8 cellular contexts compared by ENCODE assay signal in the genomic region with DNA sequence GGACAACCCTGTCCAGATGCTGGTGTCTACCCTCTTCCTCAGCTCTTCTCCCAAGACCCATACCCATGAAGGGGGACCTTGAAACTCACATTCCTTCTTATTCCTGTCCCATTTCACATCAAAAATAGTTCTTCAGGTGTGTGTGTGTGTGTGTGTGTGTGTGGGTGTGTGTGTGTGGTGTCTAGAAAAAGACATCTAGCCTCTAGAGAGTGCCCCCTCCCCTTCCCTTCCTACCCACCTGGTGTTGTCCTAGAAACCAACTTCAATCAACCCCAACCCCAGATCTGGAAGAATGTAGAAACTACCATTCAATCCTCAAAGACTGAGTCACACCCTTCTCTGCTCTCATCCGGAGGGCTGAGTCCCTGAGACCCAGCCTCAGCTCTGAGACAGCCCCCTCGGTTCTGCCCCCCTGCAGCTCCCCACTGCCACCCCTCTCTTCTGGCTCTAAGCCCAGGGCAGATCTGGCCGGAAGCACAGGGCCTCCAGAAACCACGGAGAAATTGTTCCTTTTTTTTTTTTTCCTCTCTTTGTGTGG. TPM values are rescaled to one million over a fixed set of nuclear protein-coding genes. Genes with fewer than 3 reads are reported as not detected.
DNase-seq lines count a peak whose midpoint lies in the region; ATAC-seq, FAIRE-seq and TF ChIP-seq lines count a peak whose summit lies in the region.
"Had no signal": no experiment of that assay in that cellular context is flagged by ENCODE, and none has a peak within 500 bp of the region (broad histone marks: within the 10 kb centered on the region; RNA-seq: fewer than 3 reads in every experiment).

No MANE protein-coding gene starts in this region.

- H3K9ac ChIP-seq in rectal smooth muscle tissue (ENCODE audit: low read length): no peak overlapping the region

- no peak for FAIRE-seq in GM19239 (lab: Jason Lieb, UNC)
- FAIRE-seq: frontal cortex had no signal

- no peak for TF ChIP-seq CTCF in ascending aorta (IDR thresholded peaks at IDR 0.05)

- no peaks in the 10 kb centered on the region for H3K27me3 Mint-ChIP-seq in activated naive CD8-positive, alpha-beta T cell treated with anti-CD3 and anti-CD28 coated beads, Interleukin-2, amount 50 U/mL, for 24 hours

- peak; percentile 14 for ATAC-seq in activated naive CD8-positive, alpha-beta T cell treated with anti-CD3 and anti-CD28 coated beads, Interleukin-2, amount 50 U/mL, for 24 hours

- peak overlapping the region; percentile 80 for H3K4me3 Mint-ChIP-seq in activated naive CD8-positive, alpha-beta T cell treated with anti-CD3 and anti-CD28 coated beads, Interleukin-2, amount 50 U/mL, for 24 hours

- no peaks in the 10 kb centered on the region for H3K9me3 Mint-ChIP-seq in activated naive CD8-positive, alpha-beta T cell treated with anti-CD3 and anti-CD28 coated beads, Interleukin-2, amount 50 U/mL, for 24 hours

- peak overlapping the region; percentile 90 for H3K27ac Mint-ChIP-seq in activated naive CD8-positive, alpha-beta T cell treated with anti-CD3 and anti-CD28 coated beads, Interleukin-2, amount 50 U/mL, for 24 hours

- H3K27me3 ChIP-seq in rectal smooth muscle tissue (ENCODE audit: control insufficient read depth, insufficient read depth, low read length) (peaks cover 5% of the 10 kb centered on the region), ascending aorta (no peaks in the 10 kb centered on the region)

- H3K4me1 ChIP-seq in rectal smooth muscle tissue (ENCODE audit: control insufficient read depth, insufficient read depth, low read length) (no peaks in the 10 kb centered on the region), ascending aorta (peaks cover 4 to 8% of the 10 kb centered on the region in 2 donors)

- no peaks in the 10 kb centered on the region for H3K9me3 ChIP-seq in ascending aorta

- H3K36me3 ChIP-seq in rectal smooth muscle tissue (ENCODE audit: control insufficient read depth, insufficient read depth, low read length) (no peaks in the 10 kb centered on the region), ascending aorta (no peaks in the 10 kb centered on the region)

- H3K36me3 Mint-ChIP-seq in activated naive CD8-positive, alpha-beta T cell treated with anti-CD3 and anti-CD28 coated beads, Interleukin-2, amount 50 U/mL, for 24 hours (ENCODE audit: low read depth): peaks cover 52% of the 10 kb centered on the region

- H3K4me1 Mint-ChIP-seq in activated naive CD8-positive, alpha-beta T cell treated with anti-CD3 and anti-CD28 coated beads, Interleukin-2, amount 50 U/mL, for 24 hours: peaks cover 55% of the 10 kb centered on the region

- intact Hi-C loops in ascending aorta (cut with DNase I): no loop called here

- H3K4me3 ChIP-seq in rectal smooth muscle tissue (ENCODE audit: low read length) (peak overlapping the region; percentile 16), ascending aorta (no peak overlapping the region)

- peak; percentile 53 for DNase-seq in GM19239 (ENCODE audit: insufficient read length, low spot score)
- DNase-seq in OCI-M2 (lab: John Stamatoyannopoulos, UW; ENCODE audit: unreplicated experiment): peak; percentile 85
- DNase-seq in activated naive CD8-positive, alpha-beta T cell treated with anti-CD3 and anti-CD28 coated beads, Interleukin-2, amount 50 U/mL, for 24 hours: peak; percentile 39
- no peak for DNase-seq in ascending aorta (ENCODE audit: low spot score in 2 of 2)
- no peak for DNase-seq in inferior parietal cortex (ENCODE audit: extremely low spot score)
- DNase-seq in mucosa of gallbladder (ENCODE audit: low spot score): no peak

- H3K27ac ChIP-seq in rectal smooth muscle tissue (ENCODE audit: low read depth, low read length) (no peak overlapping the region), ascending aorta (no peak overlapping the region)

RNA-seq across cellular contexts. Expression of gene KCNN4, which starts 3.5 kb away (rescaled TPM):
- total RNA-seq in ascending aorta: 2.3 TPM
- total RNA-seq in mucosa of gallbladder: 10.5 TPM
- total RNA-seq: frontal cortex had no signal

RNA-seq across cellular contexts. Expression of gene SMG9, which starts 22.5 kb away (rescaled TPM):
- total RNA-seq in ascending aorta (126 TPM), mucosa of gallbladder (71.4 TPM)

RNA-seq across cellular contexts. Expression of gene LYPD5, which starts 25.0 kb away (rescaled TPM):
- not detected for total RNA-seq in ascending aorta
- total RNA-seq in mucosa of gallbladder: 1.6 TPM

RNA-seq across cellular contexts. Expression of gene ZNF283, which starts 49.9 kb away (rescaled TPM):
- total RNA-seq in ascending aorta (not detected), mucosa of gallbladder (10.3 TPM)

Comparison
In these comparisons a context has a peak if more than half of its experiments do, and no peak if none do; other contexts are left out.
1. DNase-seq: peak in GM19239 (single experiment), OCI-M2 (single experiment) and activated naive CD8-positive, alpha-beta T cell treated with anti-CD3 and anti-CD28 coated beads, Interleukin-2, amount 50 U/mL, for 24 hours (single experiment); none in ascending aorta (0 of 2), inferior parietal cortex (single experiment) and mucosa of gallbladder (single experiment).